Comparison of ENCODE assay signal across 11 cellular contexts in the genomic region with DNA sequence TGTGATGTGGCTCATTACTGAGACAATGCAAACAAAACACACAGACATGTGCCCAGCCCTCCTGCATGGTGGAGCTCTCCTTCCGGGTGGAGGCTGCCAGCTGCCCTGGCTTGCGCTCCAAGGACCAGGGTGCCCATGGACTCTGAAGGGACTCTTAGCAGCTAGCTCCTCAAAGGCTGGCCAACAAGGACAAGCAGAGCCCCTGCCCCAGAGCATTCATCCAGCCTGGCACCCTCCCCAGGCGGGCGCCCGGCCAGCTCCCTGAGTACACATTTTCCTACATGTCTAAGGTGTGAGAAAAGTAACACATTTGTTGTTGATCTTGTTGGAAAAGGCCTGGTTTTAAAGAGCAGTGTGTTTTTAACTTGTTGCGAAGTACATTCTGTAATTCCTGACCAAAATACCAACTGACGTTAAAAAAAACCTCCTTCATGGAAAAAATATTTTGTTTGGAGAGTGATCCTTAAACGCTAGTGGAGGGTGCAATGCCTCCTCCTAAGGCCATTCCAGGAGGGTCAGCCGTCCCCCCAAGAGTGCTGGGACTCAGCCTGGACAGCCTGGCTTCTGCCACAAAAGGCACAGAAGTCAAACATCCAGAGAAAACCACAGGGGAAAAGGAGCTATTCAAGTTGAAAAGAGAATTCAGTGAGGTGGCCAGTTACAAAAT.
A peak's percentile ranks its signal among the peaks of the same experiment; 100 is the strongest.
DNase-seq lines count a peak whose midpoint lies in the region; ATAC-seq and TF ChIP-seq lines count a peak whose summit lies in the region.
"Had no signal": no experiment of that assay in that cellular context is flagged by ENCODE, and none has a peak within 500 bp of the region (broad histone marks: within the 10 kb centered on the region; RNA-seq: fewer than 3 reads in every experiment).

No MANE protein-coding gene starts in this region.

- H3K4me1 ChIP-seq in heart right ventricle = peaks cover 5 to 43% (median 27%) of the 10 kb centered on the region in 9 donors
- H3K4me1 ChIP-seq in psoas muscle = peaks cover 33% of the 10 kb centered on the region

- H3K36me3 ChIP-seq in heart right ventricle (no peaks in the 10 kb centered on the region), psoas muscle (ENCODE audit: insufficient read depth in 1 of 2, low read depth in 1 of 2) (no peaks in the 10 kb centered on the region)

- intact Hi-C loops in heart right ventricle (cut with DNase I) = loop anchor here in 2 of 10 donors (1.0 to 2.0 kb wide), 2 partner anchors 19 to 86 kb away; no protein-coding TSS in a partner anchor
- intact Hi-C loops in psoas muscle (cut with DNase I) = no loop called here
- intact Hi-C loops in CD14-positive monocyte (cut with micrococcal nuclease) = no loop called here

- ATAC-seq in heart right ventricle = peak; percentile 35 to 76 (median 64)
- peak in 3 of 4 donors; percentile 18 to 34 (median 21) for ATAC-seq in psoas muscle

- no peak for TF ChIP-seq CTCF in astrocyte of the cerebellum (IDR thresholded peaks at IDR 0.05; ENCODE audit: low read depth, low read length, missing control alignments)
- no peak for TF ChIP-seq CTCF in heart right ventricle (IDR thresholded peaks at IDR 0.05)
- no peak for TF ChIP-seq CTCF in psoas muscle (IDR thresholded peaks at IDR 0.05)
- TF ChIP-seq CTCF in GM10266 (IDR thresholded peaks at IDR 0.05; ENCODE audit: control insufficient read depth, insufficient read depth, low read depth, missing control alignments) = no peak
- no peak for TF ChIP-seq CTCF in CD14-positive monocyte (IDR thresholded peaks at IDR 0.05)

- peaks cover 32 to 57% (median 49%) of the 10 kb centered on the region in 3 donors for H3K27me3 Mint-ChIP-seq in CD14-positive monocyte (ENCODE audit: low read depth in 3 of 3)

- peaks cover 0 to 18% (median 0%) of the 10 kb centered on the region in 7 donors for H3K27me3 ChIP-seq in heart right ventricle
- no peaks in the 10 kb centered on the region for H3K27me3 ChIP-seq in psoas muscle (ENCODE audit: insufficient read depth in 3 of 3, low read length in 2 of 3)

- H3K36me3 Mint-ChIP-seq in CD14-positive monocyte = no peaks in the 10 kb centered on the region

- no peak overlapping the region for H3K4me3 Mint-ChIP-seq in CD14-positive monocyte
- H3K4me3 Mint-ChIP-seq: T-helper 2 cell treated with Interferon-gamma antibody and Interleukin-4, amounts not matched to agents 5 μg/mL and 100 μg/mL, for 36 hours had no signal

- H3K9me3 ChIP-seq in heart right ventricle (no peaks in the 10 kb centered on the region), psoas muscle (no peaks in the 10 kb centered on the region)

- peaks cover 2 to 8% (median 4%) of the 10 kb centered on the region in 7 donors for H3K9me3 Mint-ChIP-seq in CD14-positive monocyte
- H3K9me3 Mint-ChIP-seq: T-helper 2 cell treated with Interferon-gamma antibody and Interleukin-4, amounts not matched to agents 5 μg/mL and 100 μg/mL, for 36 hours had no signal

- no peak overlapping the region for H3K4me3 ChIP-seq in astrocyte of the cerebellum (ENCODE audit: low read depth, low read length)
- no peak overlapping the region for H3K4me3 ChIP-seq in heart right ventricle
- H3K4me3 ChIP-seq in psoas muscle = no peak overlapping the region
- H3K4me3 ChIP-seq: skin epidermis had no signal

- DNase-seq in DMS53 (lab: John Stamatoyannopoulos, UW) (peak; percentile 66), astrocyte of the cerebellum (ENCODE audit: low read depth) (peak; percentile 34), heart right ventricle (peak; percentile 60 to 79), psoas muscle (peak; percentile 50 to 79), COLO668 (lab: John Stamatoyannopoulos, UW; ENCODE audit: unreplicated experiment) (no peak), GM10266 (ENCODE audit: extremely low spot score) (no peak), CD14-positive monocyte (ENCODE audit: low spot score) (no peak)
- no peak for DNase-seq in activated CD4-positive, alpha-beta T cell treated with anti-CD3 and anti-CD28 coated beads for 1 hour
- DNase-seq: activated effector memory CD4-positive, alpha-beta T cell treated with Interleukin-2 at 50 U/mL for 16 hours had no signal

- H3K4me1 Mint-ChIP-seq in CD14-positive monocyte = peaks cover 27% of the 10 kb centered on the region

- WGBS in heart right ventricle, 2 donors = 30 to 42% methylated on average over 9 of the region's 9 CpGs
- WGBS in psoas muscle, 3 donors = 27 to 30% (median 28%) methylated on average over 9 of the region's 9 CpGs

- no peak overlapping the region for H3K27ac Mint-ChIP-seq in CD14-positive monocyte
- H3K27ac Mint-ChIP-seq: T-helper 2 cell treated with Interferon-gamma antibody and Interleukin-4, amounts not matched to agents 5 μg/mL and 100 μg/mL, for 36 hours had no signal

- H3K27ac ChIP-seq in heart right ventricle (peak overlapping the region; percentile 8 to 93 (median 82)), psoas muscle (peak overlapping the region; percentile 75)
- H3K27ac ChIP-seq: skin epidermis had no signal

- in situ Hi-C loops in astrocyte of the cerebellum (cut with HindIII; ENCODE audit: low sequenced_read_pairs) = no loop called here

Comparison
In these comparisons a context has a peak if more than half of its experiments do, and no peak if none do; other contexts are left out.
1. DNase-seq: peak in DMS53 (single experiment), astrocyte of the cerebellum (single experiment), heart right ventricle (2 of 2) and psoas muscle (2 of 2); none in activated CD4-positive, alpha-beta T cell treated with anti-CD3 and anti-CD28 coated beads for 1 hour (single experiment), COLO668 (single experiment), GM10266 (single experiment) and CD14-positive monocyte (single experiment).